In the genomic region with DNA sequence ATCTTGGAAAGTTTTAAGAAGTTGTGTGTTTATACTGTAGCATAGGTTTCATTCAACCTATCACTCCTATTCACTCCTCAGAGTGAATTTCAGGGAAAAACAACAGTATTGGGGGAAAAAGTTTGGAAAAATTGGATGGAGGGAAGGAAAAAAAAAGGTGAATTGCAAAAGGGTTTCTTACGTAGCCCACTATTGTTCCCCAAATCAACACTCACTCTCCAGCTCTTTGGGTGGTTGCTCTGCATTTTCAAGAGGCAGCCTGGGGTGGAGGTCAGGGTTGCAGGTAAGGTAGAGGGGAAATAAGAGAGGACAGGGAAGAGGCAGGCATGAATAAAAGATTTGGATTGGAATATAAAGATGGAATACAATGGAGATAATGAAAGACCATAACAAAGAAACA, we compare ENCODE assay signal across 18 cellular contexts. TPM values are rescaled to one million over a fixed set of nuclear protein-coding genes. Genes with fewer than 3 reads are reported as not detected.
DNase-seq lines count a peak whose midpoint lies in the region; ATAC-seq and TF ChIP-seq lines count a peak whose summit lies in the region.
"Had no signal": no experiment of that assay in that cellular context is flagged by ENCODE, and none has a peak within 500 bp of the region (broad histone marks: within the 10 kb centered on the region; RNA-seq: fewer than 3 reads in every experiment).

No MANE protein-coding gene starts in this region.

- no peaks in the 10 kb centered on the region for H3K36me3 Mint-ChIP-seq in MCF 10A (ENCODE audit: insufficient read depth, unreplicated experiment)

- BruUV-seq in MCF 10A (replicated peaks; lab: Mats Ljungman, UMichigan), result no TSS peak

- H3K4me3 ChIP-seq in breast epithelium, result no peak overlapping the region
- no peak overlapping the region for H3K4me3 ChIP-seq in mesenchymal stem cell (ENCODE audit: insufficient read depth in 1 of 2, low read depth in 1 of 2, low read length in 2 of 2)
- no peak overlapping the region for H3K4me3 ChIP-seq in uterus
- no peak overlapping the region for H3K4me3 ChIP-seq in MG63
- H3K4me3 ChIP-seq: ovary had no signal

- H2BK5ac ChIP-seq in mesenchymal stem cell (ENCODE audit: low read depth, low read length, poor library complexity, severe bottlenecking), result no peak overlapping the region

- peak overlapping the region; percentile 98 for H2AK5ac ChIP-seq in mesenchymal stem cell (ENCODE audit: low read length, severe bottlenecking)

- H2BK12ac ChIP-seq in mesenchymal stem cell (ENCODE audit: low read length in 2 of 2), result no peak overlapping the region

- H3K9me3 ChIP-seq in breast epithelium (no peaks in the 10 kb centered on the region), mesenchymal stem cell (ENCODE audit: control insufficient read depth, low read length) (no peaks in the 10 kb centered on the region), uterus (no peaks in the 10 kb centered on the region), MG63 (no peaks in the 10 kb centered on the region)
- H3K9me3 ChIP-seq: ovary had no signal

- H4K8ac ChIP-seq in mesenchymal stem cell (ENCODE audit: low read length), result no peak overlapping the region

- no peak overlapping the region for H2BK15ac ChIP-seq in mesenchymal stem cell (ENCODE audit: low read depth, poor library complexity, severe bottlenecking)

- H3K4me1 ChIP-seq in breast epithelium (peaks cover 3% of the 10 kb centered on the region in 2 donors), mesenchymal stem cell (ENCODE audit: control insufficient read depth, insufficient read depth, low read depth, low read length) (peaks cover 12% of the 10 kb centered on the region), uterus (peaks cover 0 to 17% of the 10 kb centered on the region in 2 donors)

- H3K27ac ChIP-seq in breast epithelium (peak overlapping the region; percentile 87 to 91), caudate nucleus (ENCODE audit: low read depth, low read length) (peak overlapping the region; percentile 79), mesenchymal stem cell (ENCODE audit: low read length, poor library complexity, severe bottlenecking) (no peak overlapping the region), uterus (peak overlapping the region; percentile 92 to 98)

- H3K36me3 ChIP-seq in breast epithelium, result no peaks in the 10 kb centered on the region
- no peaks in the 10 kb centered on the region for H3K36me3 ChIP-seq in mesenchymal stem cell (ENCODE audit: control insufficient read depth in 1 of 2, insufficient read depth in 2 of 2, low read depth in 1 of 2, low read length in 2 of 2)
- H3K36me3 ChIP-seq in uterus, result no peaks in the 10 kb centered on the region
- no peaks in the 10 kb centered on the region; the same call in 1 of the 2 replicates for H3K36me3 ChIP-seq in MG63
- H3K36me3 ChIP-seq: ovary had no signal

- WGBS in mesenchymal stem cell, result no CpG with 5 or more reads among the region's 1 CpG

- TF ChIP-seq CTCF in breast epithelium (IDR thresholded peaks at IDR 0.05) (no peak), MCF 10A (IDR thresholded peaks at IDR 0.05; ENCODE audit: unreplicated experiment) (no peak), uterus (IDR thresholded peaks at IDR 0.05) (no peak)

- ATAC-seq in GM19035 (IDR thresholded peaks at IDR 0.05; ENCODE audit: unreplicated experiment), result no peak
- ATAC-seq: activated CD8-positive, alpha-beta T cell treated with anti-CD3 and anti-CD28 coated beads, Interleukin-2, amount 10 ng/mL, durations not matched to agents 7 days and 5 days had no signal

- no peak overlapping the region for H3K14ac ChIP-seq in mesenchymal stem cell (ENCODE audit: low read length in 2 of 2)

- TF ChIP-seq POLR2A in breast epithelium (IDR thresholded peaks at IDR 0.05), result no peak
- TF ChIP-seq POLR2A in uterus (IDR thresholded peaks at IDR 0.05), result no peak

- no peak overlapping the region for H3K4ac ChIP-seq in mesenchymal stem cell (ENCODE audit: low read depth in 1 of 2, low read length in 2 of 2)

- H3K4me2 ChIP-seq in mesenchymal stem cell (ENCODE audit: low read length, poor library complexity, severe bottlenecking), result no peak overlapping the region

- H3K27me3 ChIP-seq in breast epithelium (no peaks in the 10 kb centered on the region), mesenchymal stem cell (ENCODE audit: control insufficient read depth in 1 of 2, insufficient read depth in 1 of 2, low read length in 2 of 2) (no peaks in the 10 kb centered on the region), uterus (no peaks in the 10 kb centered on the region), MG63 (no peaks in the 10 kb centered on the region)
- H3K27me3 ChIP-seq: ovary had no signal

- DNase-seq in breast epithelium (ENCODE audit: low spot score in 2 of 2) (no peak), MCF 10A (ENCODE audit: unreplicated experiment) (no peak), caudate nucleus (lab: John Stamatoyannopoulos, UW) (no peak), mesenchymal stem cell (no peak), uterus (no peak), MG63 (no peak), T1000 (lab: John Stamatoyannopoulos, UW) (no peak)
- DNase-seq: activated CD8-positive, alpha-beta T cell treated with anti-CD3 and anti-CD28 coated beads, Interleukin-2, amount 10 ng/mL, durations not matched to agents 7 days and 5 days; activated naive CD4-positive, alpha-beta T cell; effector CD8-positive, alpha-beta T cell; foreskin melanocyte; NCI-H1092 treated with DMSO at 0.1 percent for 48 hours; NCI-H345; ovary; stimulated activated CD4-positive, alpha-beta T cell treated with anti-CD3 and anti-CD28 coated beads, Interleukin-15, amount 100 ng/mL, for 24 hours; trophoblast cell had no signal

- no peak overlapping the region for H3K4me3 Mint-ChIP-seq in MCF 10A (ENCODE audit: unreplicated experiment)
- H3K4me3 Mint-ChIP-seq: activated CD8-positive, alpha-beta T cell treated with anti-CD3 and anti-CD28 coated beads, Interleukin-2, amount 10 ng/mL, durations not matched to agents 7 days and 5 days; brain had no signal

- H3K27me3 Mint-ChIP-seq in MCF 10A (ENCODE audit: insufficient read depth, unreplicated experiment), result no peaks in the 10 kb centered on the region
- H3K27me3 Mint-ChIP-seq: brain had no signal

- POLR2A ChIA-PET in MCF 10A (lab: Yijun Ruan, JAX), result interaction anchor here (1.2 to 4.2 kb wide), 6 partner anchors 30 to 322 kb away, joined by 3 to 26 read pairs (median 8); a partner anchor contains a TSS

- no peaks in the 10 kb centered on the region for H3K9me3 Mint-ChIP-seq in MCF 10A (ENCODE audit: unreplicated experiment)

- H2AFZ ChIP-seq in mesenchymal stem cell (ENCODE audit: low read depth, low read length), result no peak overlapping the region

- CTCF ChIA-PET in MCF 10A (lab: Yijun Ruan, JAX), result interaction anchor here (0.6 to 1.2 kb wide), 6 partner anchors 12 to 257 kb away, joined by 3 to 5 read pairs (median 3); no protein-coding TSS in a partner anchor

- H3K23ac ChIP-seq in mesenchymal stem cell (ENCODE audit: low read length in 2 of 2), result no peak overlapping the region

- no peak overlapping the region for H4K91ac ChIP-seq in mesenchymal stem cell (ENCODE audit: low read length)

- H3K4me1 Mint-ChIP-seq in MCF 10A (ENCODE audit: insufficient read depth, unreplicated experiment), result peaks cover 18% of the 10 kb centered on the region

- no peak overlapping the region for H2BK120ac ChIP-seq in mesenchymal stem cell (ENCODE audit: low read depth, low read length)

- peaks cover 14% of the 10 kb centered on the region for H3K79me1 ChIP-seq in mesenchymal stem cell (replicated peaks; ENCODE audit: low read length, poor library complexity, severe bottlenecking)

- intact Hi-C loops in breast epithelium (cut with DNase I; ENCODE audit: low total_unique reads) (no loop called here), MCF 10A (cut with micrococcal nuclease) (loop anchor here (5.0 kb wide), 1 partner anchor 33 kb away; no protein-coding TSS in a partner anchor), uterus (cut with DNase I; ENCODE audit: low total_unique reads) (no loop called here)

- H3K18ac ChIP-seq in mesenchymal stem cell (ENCODE audit: low read depth in 1 of 2, low read length in 2 of 2), result no peak overlapping the region

- H3K9ac ChIP-seq in mesenchymal stem cell (ENCODE audit: low read length), result peak overlapping the region; percentile 81

- H3K27ac Mint-ChIP-seq in MCF 10A (ENCODE audit: low read depth, unreplicated experiment), result no peak overlapping the region
- H3K27ac Mint-ChIP-seq: activated CD8-positive, alpha-beta T cell treated with anti-CD3 and anti-CD28 coated beads, Interleukin-2, amount 10 ng/mL, durations not matched to agents 7 days and 5 days had no signal

RNA-seq across cellular contexts. Expression of a gene that starts 42.3 kb away (rescaled TPM):
- total RNA-seq in breast epithelium (10 to 100 TPM; 13.5 to 20.3 (median 17.4) TPM), MCF 10A (2022) (11.0 and 15.3 TPM in 2 replicates), uterus (10 to 100 TPM in 3 of 4 donors, under 1 TPM in 1; 0.51 to 87.1 (median 17.9) TPM)
- 8.5 TPM for polyA plus RNA-seq in mesenchymal stem cell (2013, experiment 1 of 2)
- polyA plus RNA-seq in mesenchymal stem cell (2013, experiment 2 of 2), result 7.8 TPM
- total RNA-seq in MG63 (2014; rRNA removed; shearing (Covaris generic); ENCODE audit: low replicate concordance), result 3.6 and 5.6 TPM in 2 replicates

RNA-seq across cellular contexts. Expression of a gene that starts 49.1 kb away (rescaled TPM):
- total RNA-seq in breast epithelium, result 10 to 100 TPM; 16.3 to 24.9 (median 18.7) TPM
- total RNA-seq in MCF 10A (2022), result 9.9 and 10.1 TPM in 2 replicates
- 6.2 TPM for polyA plus RNA-seq in mesenchymal stem cell (2013, experiment 1 of 2)
- 6.5 TPM for polyA plus RNA-seq in mesenchymal stem cell (2013, experiment 2 of 2)
- 10 to 100 TPM in 2 of 4 donors, 1 to 10 TPM in 2; 5.1 to 34.4 (median 16.9) TPM for total RNA-seq in uterus
- 0.92 TPM in 1 of 2 replicates, not detected in the other for total RNA-seq in MG63 (2014; rRNA removed; shearing (Covaris generic); ENCODE audit: low replicate concordance)
